In the genomic region with DNA sequence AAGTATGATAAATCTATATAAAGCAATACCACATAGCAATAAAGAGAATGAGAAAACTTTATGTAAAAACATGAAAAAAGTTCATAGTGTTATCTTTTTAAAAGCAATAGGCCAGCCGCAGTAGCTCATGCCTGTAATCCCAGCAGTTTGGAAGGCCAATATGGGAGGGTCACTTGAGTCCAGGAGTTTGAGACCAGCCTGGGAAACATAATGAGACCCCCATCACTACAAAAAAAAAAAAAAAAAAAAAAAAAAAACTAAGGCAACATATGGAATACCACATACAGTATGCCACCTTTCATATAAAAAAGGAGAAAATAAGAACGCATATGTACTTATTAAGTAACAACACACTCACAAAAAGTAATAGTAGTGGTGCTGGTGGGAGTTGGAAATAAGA, we compare ENCODE assay signal across 7 cellular contexts.
"Had no signal": no experiment of that assay in that cellular context is flagged by ENCODE, and none has a peak within 500 bp of the region (broad histone marks: within the 10 kb centered on the region; RNA-seq: fewer than 3 reads in every experiment).

No MANE protein-coding gene starts in this region.

- FAIRE-seq: HepG2, HTR-8/SVneo had no signal

- H3K27ac ChIP-seq: HL-60, KMS-11 had no signal

- H3K9ac ChIP-seq: KMS-11 had no signal

- H3K4me2 ChIP-seq: KMS-11 had no signal

- ATAC-seq: HepG2 had no signal

- DNase-seq: IMR-90, KBM-7, KG1 had no signal
